In the genomic region with DNA sequence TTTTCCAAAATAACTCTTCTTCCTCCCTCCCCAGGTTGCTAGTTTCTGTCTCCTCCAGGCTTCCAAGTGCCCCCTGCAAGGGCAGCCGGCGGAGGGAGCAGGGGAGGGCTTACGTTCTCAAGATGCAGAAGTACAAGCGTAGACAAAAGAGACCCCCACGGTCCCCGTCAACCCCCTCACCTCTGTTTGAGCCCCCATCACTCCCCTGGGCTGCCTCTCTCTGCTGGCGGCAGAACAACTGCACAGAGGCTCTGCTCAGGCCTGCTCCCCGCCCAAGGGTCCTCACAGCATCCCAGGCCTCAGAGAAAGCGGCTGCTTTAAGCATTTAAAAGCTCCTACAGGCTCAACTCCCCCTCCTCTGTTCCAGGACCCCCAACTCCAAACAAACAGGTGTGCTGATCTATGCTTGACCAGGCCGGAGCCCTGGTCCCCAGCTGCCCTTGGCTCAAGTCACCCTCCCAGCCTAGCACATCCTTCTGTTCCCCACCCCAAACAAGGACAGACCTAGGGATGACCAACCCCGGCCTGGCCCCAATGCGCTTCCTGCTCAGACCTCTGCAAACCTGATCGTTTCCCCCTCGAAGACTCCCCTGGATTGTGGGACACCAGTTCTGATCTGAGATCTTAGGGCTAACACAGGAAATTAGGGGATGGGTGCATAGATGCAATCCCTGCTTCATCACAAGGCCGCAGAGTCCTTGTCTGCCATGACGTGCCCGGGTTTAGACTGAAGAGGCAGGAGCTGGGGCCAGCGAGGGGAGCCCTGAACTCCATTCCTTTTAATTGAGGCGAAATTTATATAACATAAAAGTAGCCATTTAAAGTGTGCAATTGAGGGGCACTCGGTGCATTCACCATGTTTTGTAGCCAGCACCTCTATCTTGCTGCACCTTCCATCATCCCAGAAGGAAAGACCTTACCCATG, we compare ENCODE assay signal across 17 cellular contexts. TPM values are rescaled to one million over a fixed set of nuclear protein-coding genes. Genes with fewer than 3 reads are reported as not detected.
A peak's percentile ranks its signal among the peaks of the same experiment; 100 is the strongest.
DNase-seq lines count a peak whose midpoint lies in the region; ATAC-seq, FAIRE-seq and TF ChIP-seq lines count a peak whose summit lies in the region.
"Had no signal": no experiment of that assay in that cellular context is flagged by ENCODE, and none has a peak within 500 bp of the region (broad histone marks: within the 10 kb centered on the region; RNA-seq: fewer than 3 reads in every experiment).

No MANE protein-coding gene starts in this region.

- POLR2A ChIA-PET in WTC11 (lab: Charles Lee) = interaction anchor here (0.6 kb wide), 1 partner anchor 135 kb away, joined by 3 read pairs; no protein-coding TSS in a partner anchor

- 0 out of 2 replicates have a peak, but pooled peaks cover 3% of the 10 kb centered on the region for H3K9me3 Mint-ChIP-seq in WTC11
- H3K9me3 Mint-ChIP-seq: activated T-helper 17 cell treated with anti-CD3 and anti-CD28 coated beads, Interleukin-2, amount 50 U/mL, for 72 hours had no signal

- CTCF ChIA-PET in WTC11 (lab: Charles Lee) = interaction anchor here (0.5 to 1.0 kb wide), 2 partner anchors 81 to 524 kb away, joined by 3 to 4 read pairs; no protein-coding TSS in a partner anchor

- peak; percentile 3 for DNase-seq in GM12892 (ENCODE audit: insufficient read length)
- peak; percentile 6 for DNase-seq in WTC11 (ENCODE audit: low spot score)
- peak; percentile 31 for DNase-seq in left lobe of liver (ENCODE audit: low spot score)
- DNase-seq in stimulated activated CD8-positive, alpha-beta memory T cell treated with anti-CD3 and anti-CD28 coated beads, Interleukin-4, amount 100 ng/mL, for 48 hours = peak; percentile 4
- DNase-seq in GM19238 (ENCODE audit: insufficient read length, low spot score) = no peak
- DNase-seq in NCI-H2081 (lab: John Stamatoyannopoulos, UW) = no peak
- DNase-seq: activated CD4-positive, alpha-beta T cell treated with anti-CD3 and anti-CD28 coated beads, Interleukin-2, amount 50 U/mL, for 1 hour; DMS79; esophagus squamous epithelium; NCI-H1436; NCI-H226; SIG-M5; T-helper 9 cell had no signal

- H3K27ac Mint-ChIP-seq in WTC11 = 0 out of 2 replicates have a peak overlapping the region, but pooled peaks have one; percentile 9
- H3K27ac Mint-ChIP-seq: activated T-helper 17 cell treated with anti-CD3 and anti-CD28 coated beads, Interleukin-2, amount 50 U/mL, for 72 hours had no signal

- no peak for FAIRE-seq in GM12892 (lab: Jason Lieb, UNC)

- peaks cover 36% of the 10 kb centered on the region for H3K4me1 Mint-ChIP-seq in WTC11
- H3K4me1 Mint-ChIP-seq: activated T-helper 17 cell treated with anti-CD3 and anti-CD28 coated beads, Interleukin-2, amount 50 U/mL, for 72 hours had no signal

- TF ChIP-seq CTCF in WTC11 (IDR thresholded peaks at IDR 0.05) = no peak

- H3K36me3 Mint-ChIP-seq in WTC11 = no peaks in the 10 kb centered on the region

- ATAC-seq in WTC11 (no peak), left lobe of liver (no peak), GM19395 (IDR thresholded peaks at IDR 0.05; ENCODE audit: unreplicated experiment) (no peak)
- ATAC-seq: activated T-helper 17 cell treated with anti-CD3 and anti-CD28 coated beads, Interleukin-2, amount 50 U/mL, for 72 hours; heart right ventricle; psoas muscle had no signal

- H3K4me3 Mint-ChIP-seq in WTC11 = no peak overlapping the region
- H3K4me3 Mint-ChIP-seq: activated T-helper 17 cell treated with anti-CD3 and anti-CD28 coated beads, Interleukin-2, amount 50 U/mL, for 72 hours had no signal

- no peak for TF ChIP-seq POLR2A in GM12892 (IDR thresholded peaks at IDR 0.05; ENCODE audit: low read depth, low read length)

- H3K27me3 Mint-ChIP-seq in WTC11 (ENCODE audit: low read depth) = no peaks in the 10 kb centered on the region

TF ChIP-seq in WTC11, 78 proteins besides CTCF, POLR2A, EP300 and RAD21 (continues in another document):
- TF ChIP-seq ZBTB21 (CRISPR knock-in tag; IDR thresholded peaks at IDR 0.05; ENCODE audit: borderline replicate concordance) = no peak
- TF ChIP-seq, protein P1, sequence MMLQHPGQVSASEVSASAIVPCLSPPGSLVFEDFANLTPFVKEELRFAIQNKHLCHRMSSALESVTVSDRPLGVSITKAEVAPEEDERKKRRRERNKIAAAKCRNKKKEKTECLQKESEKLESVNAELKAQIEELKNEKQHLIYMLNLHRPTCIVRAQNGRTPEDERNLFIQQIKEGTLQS (CRISPR knock-in tag; conservative IDR thresholded peaks at IDR 0.05) = no peak
- TF ChIP-seq GRHL2 (CRISPR knock-in tag; IDR thresholded peaks at IDR 0.05; ENCODE audit: insufficient replicate concordance, severe bottlenecking) = no peak
- TF ChIP-seq, protein P2, sequence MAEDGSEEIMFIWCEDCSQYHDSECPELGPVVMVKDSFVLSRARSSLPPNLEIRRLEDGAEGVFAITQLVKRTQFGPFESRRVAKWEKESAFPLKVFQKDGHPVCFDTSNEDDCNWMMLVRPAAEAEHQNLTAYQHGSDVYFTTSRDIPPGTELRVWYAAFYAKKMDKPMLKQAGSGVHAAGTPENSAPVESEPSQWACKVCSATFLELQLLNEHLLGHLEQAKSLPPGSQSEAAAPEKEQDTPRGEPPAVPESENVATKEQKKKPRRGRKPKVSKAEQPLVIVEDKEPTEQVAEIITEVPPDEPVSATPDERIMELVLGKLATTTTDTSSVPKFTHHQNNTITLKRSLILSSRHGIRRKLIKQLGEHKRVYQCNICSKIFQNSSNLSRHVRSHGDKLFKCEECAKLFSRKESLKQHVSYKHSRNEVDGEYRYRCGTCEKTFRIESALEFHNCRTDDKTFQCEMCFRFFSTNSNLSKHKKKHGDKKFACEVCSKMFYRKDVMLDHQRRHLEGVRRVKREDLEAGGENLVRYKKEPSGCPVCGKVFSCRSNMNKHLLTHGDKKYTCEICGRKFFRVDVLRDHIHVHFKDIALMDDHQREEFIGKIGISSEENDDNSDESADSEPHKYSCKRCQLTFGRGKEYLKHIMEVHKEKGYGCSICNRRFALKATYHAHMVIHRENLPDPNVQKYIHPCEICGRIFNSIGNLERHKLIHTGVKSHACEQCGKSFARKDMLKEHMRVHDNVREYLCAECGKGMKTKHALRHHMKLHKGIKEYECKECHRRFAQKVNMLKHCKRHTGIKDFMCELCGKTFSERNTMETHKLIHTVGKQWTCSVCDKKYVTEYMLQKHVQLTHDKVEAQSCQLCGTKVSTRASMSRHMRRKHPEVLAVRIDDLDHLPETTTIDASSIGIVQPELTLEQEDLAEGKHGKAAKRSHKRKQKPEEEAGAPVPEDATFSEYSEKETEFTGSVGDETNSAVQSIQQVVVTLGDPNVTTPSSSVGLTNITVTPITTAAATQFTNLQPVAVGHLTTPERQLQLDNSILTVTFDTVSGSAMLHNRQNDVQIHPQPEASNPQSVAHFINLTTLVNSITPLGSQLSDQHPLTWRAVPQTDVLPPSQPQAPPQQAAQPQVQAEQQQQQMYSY (CRISPR knock-in tag; IDR thresholded peaks at IDR 0.05) = no peak
- TF ChIP-seq, protein P3, sequence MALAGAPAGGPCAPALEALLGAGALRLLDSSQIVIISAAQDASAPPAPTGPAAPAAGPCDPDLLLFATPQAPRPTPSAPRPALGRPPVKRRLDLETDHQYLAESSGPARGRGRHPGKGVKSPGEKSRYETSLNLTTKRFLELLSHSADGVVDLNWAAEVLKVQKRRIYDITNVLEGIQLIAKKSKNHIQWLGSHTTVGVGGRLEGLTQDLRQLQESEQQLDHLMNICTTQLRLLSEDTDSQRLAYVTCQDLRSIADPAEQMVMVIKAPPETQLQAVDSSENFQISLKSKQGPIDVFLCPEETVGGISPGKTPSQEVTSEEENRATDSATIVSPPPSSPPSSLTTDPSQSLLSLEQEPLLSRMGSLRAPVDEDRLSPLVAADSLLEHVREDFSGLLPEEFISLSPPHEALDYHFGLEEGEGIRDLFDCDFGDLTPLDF (CRISPR knock-in tag; IDR thresholded peaks at IDR 0.05) = no peak
- TF ChIP-seq NFATC4 (CRISPR knock-in tag; IDR thresholded peaks at IDR 0.05) = no peak
- no peak for TF ChIP-seq ZNF219 (CRISPR knock-in tag; IDR thresholded peaks at IDR 0.05; ENCODE audit: borderline replicate concordance)
- TF ChIP-seq ZNF671 (CRISPR knock-in tag; IDR thresholded peaks at IDR 0.05) = no peak
- TF ChIP-seq SOX15 (CRISPR knock-in tag; IDR thresholded peaks at IDR 0.05) = no peak
- no peak for TF ChIP-seq SMAD4 (CRISPR knock-in tag; IDR thresholded peaks at IDR 0.05)
- TF ChIP-seq ZNF263 (CRISPR knock-in tag; IDR thresholded peaks at IDR 0.05; ENCODE audit: low read depth) = no peak
- TF ChIP-seq FOXK1 (CRISPR knock-in tag; IDR thresholded peaks at IDR 0.05) = no peak
- no peak for TF ChIP-seq RORB (CRISPR knock-in tag; IDR thresholded peaks at IDR 0.05)
- TF ChIP-seq, protein P4, sequence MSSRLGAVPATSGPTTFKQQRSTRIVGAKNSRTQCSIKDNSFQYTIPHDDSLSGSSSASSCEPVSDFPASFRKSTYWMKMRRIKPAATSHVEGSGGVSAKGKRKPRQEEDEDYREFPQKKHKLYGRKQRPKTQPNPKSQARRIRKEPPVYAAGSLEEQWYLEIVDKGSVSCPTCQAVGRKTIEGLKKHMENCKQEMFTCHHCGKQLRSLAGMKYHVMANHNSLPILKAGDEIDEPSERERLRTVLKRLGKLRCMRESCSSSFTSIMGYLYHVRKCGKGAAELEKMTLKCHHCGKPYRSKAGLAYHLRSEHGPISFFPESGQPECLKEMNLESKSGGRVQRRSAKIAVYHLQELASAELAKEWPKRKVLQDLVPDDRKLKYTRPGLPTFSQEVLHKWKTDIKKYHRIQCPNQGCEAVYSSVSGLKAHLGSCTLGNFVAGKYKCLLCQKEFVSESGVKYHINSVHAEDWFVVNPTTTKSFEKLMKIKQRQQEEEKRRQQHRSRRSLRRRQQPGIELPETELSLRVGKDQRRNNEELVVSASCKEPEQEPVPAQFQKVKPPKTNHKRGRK (CRISPR knock-in tag; IDR thresholded peaks at IDR 0.05; ENCODE audit: borderline replicate concordance) = no peak
- TF ChIP-seq TEAD4 (CRISPR knock-in tag; IDR thresholded peaks at IDR 0.05) = no peak
- no peak for TF ChIP-seq TEAD1 (CRISPR knock-in tag; IDR thresholded peaks at IDR 0.05)
- TF ChIP-seq, protein P5, sequence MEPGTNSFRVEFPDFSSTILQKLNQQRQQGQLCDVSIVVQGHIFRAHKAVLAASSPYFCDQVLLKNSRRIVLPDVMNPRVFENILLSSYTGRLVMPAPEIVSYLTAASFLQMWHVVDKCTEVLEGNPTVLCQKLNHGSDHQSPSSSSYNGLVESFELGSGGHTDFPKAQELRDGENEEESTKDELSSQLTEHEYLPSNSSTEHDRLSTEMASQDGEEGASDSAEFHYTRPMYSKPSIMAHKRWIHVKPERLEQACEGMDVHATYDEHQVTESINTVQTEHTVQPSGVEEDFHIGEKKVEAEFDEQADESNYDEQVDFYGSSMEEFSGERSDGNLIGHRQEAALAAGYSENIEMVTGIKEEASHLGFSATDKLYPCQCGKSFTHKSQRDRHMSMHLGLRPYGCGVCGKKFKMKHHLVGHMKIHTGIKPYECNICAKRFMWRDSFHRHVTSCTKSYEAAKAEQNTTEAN (CRISPR knock-in tag; IDR thresholded peaks at IDR 0.05) = no peak

RNA-seq across cellular contexts. Expression of a gene that starts 17.2 kb away (rescaled TPM):
- 0.08 TPM for polyA plus RNA-seq in GM12892 (2012; ENCODE audit: missing spikeins)
- 19.9 to 25.8 TPM (median 24.4 TPM) in 3 replicates for total RNA-seq in WTC11 (2021)
- total RNA-seq in left lobe of liver = not detected
- total RNA-seq: activated T-helper 17 cell treated with anti-CD3 and anti-CD28 coated beads, Interleukin-2, amount 50 U/mL, for 72 hours; heart right ventricle; psoas muscle had no signal
- polyA plus RNA-seq: heart right ventricle had no signal

Comparison
In these comparisons a context has a peak if more than half of its experiments do, and no peak if none do; other contexts are left out.
1. DNase-seq: peak in GM12892 (single experiment), WTC11 (single experiment), left lobe of liver (single experiment) and stimulated activated CD8-positive, alpha-beta memory T cell treated with anti-CD3 and anti-CD28 coated beads, Interleukin-4, amount 100 ng/mL, for 48 hours (single experiment); none in GM19238 (single experiment) and NCI-H2081 (0 of 2).
2. RNA of a gene that starts 17.2 kb away (total RNA-seq): 19.9 to 25.8 TPM in WTC11; not detected in left lobe of liver (single experiment); every median in the first group is over 10 times any median in the second.